Comparison of ENCODE assay signal across 1 cellular context in genomic region chr4:6548201-6548881, GRCh38.
TF ChIP-seq lines count a peak whose summit lies in the region.

No MANE protein-coding gene starts in this region.

TF ChIP-seq in H1, 55 proteins besides CTCF, POLR2A, EP300 and RAD21 (continued from another document):
- TF ChIP-seq ATF2 (IDR thresholded peaks at IDR 0.05; ENCODE audit: low read length) (no peak), GTF2F1 (IDR thresholded peaks at IDR 0.05; ENCODE audit: borderline replicate concordance, low read depth, low read length) (no peak)
